Comparison of ENCODE assay signal across 1 cellular context in genomic region chr17:8873801-8874715, GRCh38.
TF ChIP-seq lines count a peak whose summit lies in the region.

No MANE protein-coding gene starts in this region.

TF ChIP-seq in GM12878, 131 proteins besides CTCF, POLR2A, EP300 and RAD21 (continued from another document):
- TF ChIP-seq ZBTB33 (IDR thresholded peaks at IDR 0.05): no peak
- TF ChIP-seq E2F4 (IDR thresholded peaks at IDR 0.05; ENCODE audit: low read depth, low read length): no peak
- TF ChIP-seq BRCA1 (IDR thresholded peaks at IDR 0.05; ENCODE audit: low read depth, low read length): no peak
- TF ChIP-seq IRF4 (IDR thresholded peaks at IDR 0.05; ENCODE audit: low read depth, low read length): no peak
- TF ChIP-seq TCF12 (IDR thresholded peaks at IDR 0.05; ENCODE audit: low read depth, low read length): no peak
- TF ChIP-seq BCL3 (IDR thresholded peaks at IDR 0.05; ENCODE audit: borderline replicate concordance, insufficient read depth, low read depth, low read length, poor library complexity, severe bottlenecking): no peak
- no peak for TF ChIP-seq POU2F2 (IDR thresholded peaks at IDR 0.05; ENCODE audit: borderline replicate concordance, low read depth, low read length)
- no peak for TF ChIP-seq MEF2A (IDR thresholded peaks at IDR 0.05; ENCODE audit: insufficient read depth, low read depth, low read length)
- TF ChIP-seq TCF3 (IDR thresholded peaks at IDR 0.05; ENCODE audit: borderline replicate concordance, insufficient read depth, low read depth, low read length): no peak
- TF ChIP-seq PBX3 (IDR thresholded peaks at IDR 0.05; ENCODE audit: insufficient replicate concordance, low read depth, low read length): no peak
- no peak for TF ChIP-seq USF2 (IDR thresholded peaks at IDR 0.05; ENCODE audit: borderline replicate concordance, low read depth, low read length)
- TF ChIP-seq SMARCA5 (IDR thresholded peaks at IDR 0.05): no peak
